ENCODE assay signal across 27 cellular contexts in genomic region chr12:114895081-114895480, GRCh38.
"Had no signal": no experiment of that assay in that cellular context is flagged by ENCODE, and none has a peak within 500 bp of the region (broad histone marks: within the 10 kb centered on the region; RNA-seq: fewer than 3 reads in every experiment).

No MANE protein-coding gene starts in this region.

- H3K36me3 Mint-ChIP-seq: activated CD4-positive, alpha-beta memory T cell treated with anti-CD3 and anti-CD28 coated beads for 36 hours; activated naive CD8-positive, alpha-beta T cell; brain had no signal

- H3K4me3 ChIP-seq: K562, Peyer's patch had no signal

- H3K4me1 Mint-ChIP-seq: activated CD4-positive, alpha-beta T cell treated with anti-CD3 and anti-CD28 coated beads, Interleukin-2, amount 10 ng/mL, durations not matched to agents 7 days and 5 days; activated T-helper 17 cell treated with anti-CD3 and anti-CD28 coated beads, Interleukin-2, amount 50 U/mL, for 72 hours; brain; central memory CD8-positive, alpha-beta T cell; T-helper 17 cell had no signal

- H3K9me3 ChIP-seq: Peyer's patch had no signal

- H3K4me1 ChIP-seq: Peyer's patch had no signal

- H3K4me3 Mint-ChIP-seq: activated CD4-positive, alpha-beta memory T cell treated with anti-CD3 and anti-CD28 coated beads for 36 hours; activated CD4-positive, alpha-beta T cell treated with anti-CD3 and anti-CD28 coated beads, Interleukin-2, amount 10 ng/mL, durations not matched to agents 7 days and 5 days; activated naive CD4-positive, alpha-beta T cell treated with anti-CD3 and anti-CD28 coated beads for 36 hours; activated naive CD8-positive, alpha-beta T cell; activated T-helper 17 cell treated with anti-CD3 and anti-CD28 coated beads, Interleukin-2, amount 50 U/mL, for 72 hours; brain; central memory CD8-positive, alpha-beta T cell; T-helper 17 cell had no signal

- FAIRE-seq: astrocyte, K562 had no signal

- H3K9me3 Mint-ChIP-seq: brain had no signal

- H3K27me3 Mint-ChIP-seq: activated CD4-positive, alpha-beta memory T cell treated with anti-CD3 and anti-CD28 coated beads for 36 hours; activated CD4-positive, alpha-beta T cell treated with anti-CD3 and anti-CD28 coated beads, Interleukin-2, amount 10 ng/mL, durations not matched to agents 7 days and 5 days; activated T-helper 17 cell treated with anti-CD3 and anti-CD28 coated beads, Interleukin-2, amount 50 U/mL, for 72 hours; central memory CD8-positive, alpha-beta T cell; T-helper 17 cell had no signal

- H3K27ac Mint-ChIP-seq: activated CD4-positive, alpha-beta memory T cell treated with anti-CD3 and anti-CD28 coated beads for 36 hours; activated CD4-positive, alpha-beta T cell treated with anti-CD3 and anti-CD28 coated beads, Interleukin-2, amount 10 ng/mL, durations not matched to agents 7 days and 5 days; activated naive CD4-positive, alpha-beta T cell treated with anti-CD3 and anti-CD28 coated beads for 36 hours; activated naive CD8-positive, alpha-beta T cell; activated T-helper 17 cell treated with anti-CD3 and anti-CD28 coated beads, Interleukin-2, amount 50 U/mL, for 72 hours; brain; T-helper 17 cell had no signal

- H3K36me3 ChIP-seq: Peyer's patch had no signal

- ATAC-seq: activated T-helper 17 cell treated with anti-CD3 and anti-CD28 coated beads, Interleukin-2, amount 50 U/mL, for 72 hours; K562; T-helper 17 cell had no signal

- DNase-seq: activated CD4-positive, alpha-beta memory T cell treated with anti-CD3 and anti-CD28 coated beads for 36 hours; activated CD4-positive, alpha-beta T cell treated with anti-CD3 and anti-CD28 coated beads, Interleukin-2, amount 10 ng/mL, durations not matched to agents 7 days and 5 days; activated CD4-positive, CD25-positive, alpha-beta regulatory T cell; activated gamma-delta T cell; activated naive CD4-positive, alpha-beta T cell treated with anti-CD3 and anti-CD28 coated beads for 36 hours; activated T-cell treated with anti-CD3 and anti-CD28 coated beads for 4 hours; activated T-cell treated with anti-CD3 and anti-CD28 coated beads, Interleukin-2, amount 50 U/mL, for 48 hours; amygdala; Karpas-422; MM.1S; NCI-H1092 treated with DMSO at 0.1 percent for 48 hours; NCI-H1417 treated with DMSO at 0.1 percent for 48 hours; NCI-H187; NCI-H2081; NCI-H446; NCI-H524; Peyer's patch; SHP77; T-helper 17 cell; T1000 had no signal

- H3K27ac ChIP-seq: Peyer's patch, VCaP had no signal

- H3K27me3 ChIP-seq: Peyer's patch had no signal
